21 cellular contexts compared by ENCODE assay signal in the genomic region with DNA sequence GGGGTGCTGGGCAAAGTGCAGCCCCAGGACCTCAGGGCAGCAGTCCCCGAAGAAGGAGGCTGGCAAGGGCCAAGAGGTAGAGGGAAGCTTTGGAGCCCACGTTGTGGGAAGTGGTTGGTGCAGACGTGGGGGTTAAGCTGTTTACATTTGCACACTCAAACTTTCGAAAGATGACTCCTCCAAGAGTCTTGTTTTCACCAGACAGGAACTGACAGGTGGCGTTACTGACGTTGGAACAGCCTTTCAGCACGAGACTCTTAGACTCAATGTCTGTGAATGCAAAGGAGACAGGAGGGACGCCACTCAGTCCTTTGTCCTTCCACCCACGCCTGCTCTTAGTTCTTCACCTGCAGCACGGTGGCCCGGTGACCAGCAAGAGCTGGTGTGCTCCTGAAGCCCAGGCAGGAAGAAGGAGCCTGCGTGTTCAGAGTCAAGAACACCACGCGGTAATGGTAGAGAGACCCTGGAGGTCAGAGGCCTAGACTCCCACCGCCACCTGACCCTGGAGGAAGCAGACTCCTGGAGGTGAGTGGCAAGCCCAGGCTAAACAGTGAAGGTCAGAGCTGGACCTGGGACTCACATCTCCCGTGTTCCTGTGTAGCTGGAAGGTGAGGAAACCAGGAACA. TPM values are rescaled to one million over a fixed set of nuclear protein-coding genes. Genes with fewer than 3 reads are reported as not detected.
DNase-seq lines count a peak whose midpoint lies in the region; ATAC-seq, FAIRE-seq and TF ChIP-seq lines count a peak whose summit lies in the region.
"Had no signal": no experiment of that assay in that cellular context is flagged by ENCODE, and none has a peak within 500 bp of the region (broad histone marks: within the 10 kb centered on the region; RNA-seq: fewer than 3 reads in every experiment).

No MANE protein-coding gene starts in this region.

- DNase-seq in SKM-1 (lab: John Stamatoyannopoulos, UW; ENCODE audit: unreplicated experiment) (peak; percentile 11), SKM-1 treated with dmso at 0.1 percent for 144 hours (lab: John Stamatoyannopoulos, UW; ENCODE audit: unreplicated experiment) (no peak), NB4 (ENCODE audit: low read depth) (peak; percentile 61), K562 (ENCODE audit: extremely low read depth in 1 of 4, low spot score in 3 of 4) (peak in 3 of 4 experiments; percentile 3 to 6 (median 5)), NCI-H2081 (lab: John Stamatoyannopoulos, UW) (no peak)
- no peak for DNase-seq in activated CD8-positive, alpha-beta T cell treated with anti-CD3 and anti-CD28 coated beads, Interleukin-2, amount 10 ng/mL, durations not matched to agents 7 days and 5 days
- DNase-seq in activated CD4-positive, alpha-beta memory T cell treated with anti-CD3 and anti-CD28 coated beads, Interleukin-2, amount 10 ng/mL, durations not matched to agents 7 days and 5 days, result no peak
- DNase-seq: 8988T, DND-41, GDM1, NCI-H1417 treated with DMSO at 0.1 percent for 48 hours, NCI-H2029 treated with DMSO at 0.1 percent for 48 hours, NCI-H226, NCI-H526 treated with DMSO at 0.1 percent for 48 hours, SHP77 had no signal

- 12% methylated on average over 16 of the region's 16 CpGs for WGBS in K562 (ENCODE audit: insufficient coverage, low coverage, missing lambda C conversion rate)

- H3K27ac Mint-ChIP-seq in activated CD8-positive, alpha-beta T cell treated with anti-CD3 and anti-CD28 coated beads, Interleukin-2, amount 10 ng/mL, durations not matched to agents 7 days and 5 days, result no peak overlapping the region
- H3K27ac Mint-ChIP-seq in activated CD4-positive, alpha-beta memory T cell treated with anti-CD3 and anti-CD28 coated beads, Interleukin-2, amount 10 ng/mL, durations not matched to agents 7 days and 5 days, result no peak overlapping the region

- H3K9ac ChIP-seq in K562 (ENCODE audit: insufficient read depth in 1 of 2, low read depth in 2 of 2, low read length in 2 of 2), result no peak overlapping the region
- H3K9ac ChIP-seq: KMS-11 had no signal

- BruUV-seq in K562 (replicated peaks; lab: Mats Ljungman, UMichigan), result no TSS peak

- H3K4me3 ChIP-seq in NB4 (ENCODE audit: low read depth, low read length), result no peak overlapping the region
- H3K4me3 ChIP-seq in K562, result no peak overlapping the region

- no peak for TF ChIP-seq CTCF in NB4 (IDR thresholded peaks at IDR 0.05; ENCODE audit: low read depth, low read length)
- TF ChIP-seq CTCF in K562 (IDR thresholded peaks at IDR 0.05 in 2 of 3, conservative IDR thresholded peaks at IDR 0.05 in 1 of 3; ENCODE audit: insufficient read depth in 2 of 3, low read depth in 1 of 3, low read length in 3 of 3), result no peak

- no peaks in the 10 kb centered on the region for H3K79me2 ChIP-seq in K562 (ENCODE audit: control insufficient read depth, insufficient read depth, low read length)

- H4K20me1 ChIP-seq in K562 (replicated peaks; ENCODE audit: control insufficient read depth, insufficient read depth, low read length), result no peaks in the 10 kb centered on the region

- no peaks in the 10 kb centered on the region for H3K36me3 ChIP-seq in K562 (ENCODE audit: control insufficient read depth, insufficient read depth, low read length)

- intact Hi-C loops in K562 (cut with micrococcal nuclease), result no loop called here

- TF ChIP-seq POLR2A in NB4 (IDR thresholded peaks at IDR 0.05; ENCODE audit: extremely low read depth, insufficient read length), result no peak
- no peak for TF ChIP-seq POLR2A in K562 (conservative IDR thresholded peaks at IDR 0.05)

- ATAC-seq in K562 (peak; percentile 39), HG02970 (IDR thresholded peaks at IDR 0.05; ENCODE audit: low FRiP score, unreplicated experiment) (no peak)
- no peak for ATAC-seq in activated CD8-positive, alpha-beta T cell treated with anti-CD3 and anti-CD28 coated beads, Interleukin-2, amount 10 ng/mL, durations not matched to agents 7 days and 5 days

- TF ChIP-seq RAD21 in K562 (CRISPR knock-in tag; conservative IDR thresholded peaks at IDR 0.05 in 1 of 2, IDR thresholded peaks at IDR 0.05 in 1 of 2), result no peak

- no peak overlapping the region for H3K4me2 ChIP-seq in K562 (ENCODE audit: insufficient read depth, low read length)
- H3K4me2 ChIP-seq: KMS-11 had no signal

- H3K4me1 Mint-ChIP-seq in activated CD8-positive, alpha-beta T cell treated with anti-CD3 and anti-CD28 coated beads, Interleukin-2, amount 10 ng/mL, durations not matched to agents 7 days and 5 days (ENCODE audit: low read depth), result no peaks in the 10 kb centered on the region
- no peaks in the 10 kb centered on the region for H3K4me1 Mint-ChIP-seq in activated CD4-positive, alpha-beta memory T cell treated with anti-CD3 and anti-CD28 coated beads, Interleukin-2, amount 10 ng/mL, durations not matched to agents 7 days and 5 days

- CTCF ChIA-PET in K562 (lab: Yijun Ruan, JAX; ENCODE audit: low intra/inter-chr PET ratio), result no interaction called here
- CTCF ChIA-PET in activated CD8-positive, alpha-beta T cell treated with anti-CD3 and anti-CD28 coated beads, Interleukin-2, amount 10 ng/mL, durations not matched to agents 7 days and 5 days (lab: Charles Lee), result no interaction called here
- CTCF ChIA-PET in activated CD4-positive, alpha-beta memory T cell treated with anti-CD3 and anti-CD28 coated beads, Interleukin-2, amount 10 ng/mL, durations not matched to agents 7 days and 5 days (lab: Charles Lee), result no interaction called here

- no peaks in the 10 kb centered on the region for H3K9me1 ChIP-seq in K562 (ENCODE audit: control insufficient read depth, insufficient read depth, low read length)

- in situ Hi-C loops in K562 (cut with MboI), result no loop called here

- no peaks in the 10 kb centered on the region for H3K9me3 ChIP-seq in K562 (replicated peaks; ENCODE audit: control insufficient read depth, insufficient read depth, low read depth, low read length)

- no peaks in the 10 kb centered on the region for H3K36me3 Mint-ChIP-seq in activated CD8-positive, alpha-beta T cell treated with anti-CD3 and anti-CD28 coated beads, Interleukin-2, amount 10 ng/mL, durations not matched to agents 7 days and 5 days (ENCODE audit: low read depth)
- H3K36me3 Mint-ChIP-seq in activated CD4-positive, alpha-beta memory T cell treated with anti-CD3 and anti-CD28 coated beads, Interleukin-2, amount 10 ng/mL, durations not matched to agents 7 days and 5 days (ENCODE audit: low read depth), result no peaks in the 10 kb centered on the region

- H3K4me3 Mint-ChIP-seq in activated CD8-positive, alpha-beta T cell treated with anti-CD3 and anti-CD28 coated beads, Interleukin-2, amount 10 ng/mL, durations not matched to agents 7 days and 5 days, result no peak overlapping the region
- no peak overlapping the region for H3K4me3 Mint-ChIP-seq in activated CD4-positive, alpha-beta memory T cell treated with anti-CD3 and anti-CD28 coated beads, Interleukin-2, amount 10 ng/mL, durations not matched to agents 7 days and 5 days

- no peak overlapping the region for H3K27ac ChIP-seq in K562 (ENCODE audit: extremely low read depth, low read depth, low read length)
- H3K27ac ChIP-seq: C4-2B, KMS-11 had no signal

- POLR2A ChIA-PET in K562 (lab: Yijun Ruan, JAX), result interaction anchor here (0.6 kb wide), 1 partner anchor 22 kb away, joined by 3 read pairs; no protein-coding TSS in a partner anchor
- POLR2A ChIA-PET in activated CD8-positive, alpha-beta T cell treated with anti-CD3 and anti-CD28 coated beads, Interleukin-2, amount 10 ng/mL, durations not matched to agents 7 days and 5 days (lab: Charles Lee), result no interaction called here
- POLR2A ChIA-PET in activated CD4-positive, alpha-beta memory T cell treated with anti-CD3 and anti-CD28 coated beads, Interleukin-2, amount 10 ng/mL, durations not matched to agents 7 days and 5 days (lab: Charles Lee), result no interaction called here

- TF ChIP-seq EP300 in K562 (IDR thresholded peaks at IDR 0.05; ENCODE audit: low read length), result no peak

- peaks cover 0 to 5% of the 10 kb centered on the region in 2 experiments; a peak in 2 of 5 replicates for H3K4me1 ChIP-seq in K562 (replicated peaks in 1 of 2; ENCODE audit: control insufficient read depth in 2 of 2, insufficient read depth in 2 of 2, low read length in 2 of 2)

- no peaks in the 10 kb centered on the region for H3K27me3 Mint-ChIP-seq in activated CD8-positive, alpha-beta T cell treated with anti-CD3 and anti-CD28 coated beads, Interleukin-2, amount 10 ng/mL, durations not matched to agents 7 days and 5 days (ENCODE audit: low read depth)
- no peaks in the 10 kb centered on the region for H3K27me3 Mint-ChIP-seq in activated CD4-positive, alpha-beta memory T cell treated with anti-CD3 and anti-CD28 coated beads, Interleukin-2, amount 10 ng/mL, durations not matched to agents 7 days and 5 days

- H2AFZ ChIP-seq in K562 (ENCODE audit: low read depth, low read length), result peak overlapping the region; percentile 70

- peaks cover 11 to 56% of the 10 kb centered on the region in 2 experiments; a peak in 4 of 5 replicates for H3K27me3 ChIP-seq in K562 (ENCODE audit: control insufficient read depth in 2 of 2, insufficient read depth in 2 of 2, low read length in 2 of 2)

- no peaks in the 10 kb centered on the region for H3K9me3 Mint-ChIP-seq in activated CD8-positive, alpha-beta T cell treated with anti-CD3 and anti-CD28 coated beads, Interleukin-2, amount 10 ng/mL, durations not matched to agents 7 days and 5 days (ENCODE audit: insufficient read depth)
- no peaks in the 10 kb centered on the region for H3K9me3 Mint-ChIP-seq in activated CD4-positive, alpha-beta memory T cell treated with anti-CD3 and anti-CD28 coated beads, Interleukin-2, amount 10 ng/mL, durations not matched to agents 7 days and 5 days

- no peak for FAIRE-seq in K562 (lab: Jason Lieb, UNC)
- FAIRE-seq: H1, RCC 7860 had no signal

RNA-seq across cellular contexts. Expression of gene LYPD8, which starts 15.9 kb away (rescaled TPM):
- total RNA-seq in K562 (2011; cell fraction: chromatin; rRNA removed; ENCODE audit: low replicate concordance), result 1.2 and 1.5 TPM in 2 replicates
- 1.0 and 1.2 TPM in 2 replicates for total RNA-seq in K562 (2011; cell fraction: nucleolus; rRNA removed)
- total RNA-seq in K562 (2011; cell fraction: nucleoplasm; rRNA removed), result 1.4 and 2.1 TPM in 2 replicates
- 0.50 and 0.98 TPM in 2 replicates for total RNA-seq in K562 (2014; rRNA removed)
- 0.86 and 1.3 TPM in 2 replicates for total RNA-seq in K562 (2014; rRNA removed; fragmentation: Illumina TruSeq; extraction: Trizol)
- 1.8 and 2.0 TPM in 2 replicates for total RNA-seq in K562 (2015; rRNA removed; fragmentation: Illumina TruSeq; extraction: Trizol)
- total RNA-seq in K562 (2021), result 0.87 and 1.0 TPM in 2 replicates
- 0.42 and 0.71 TPM in 2 replicates for polyA plus RNA-seq in K562 (2011; rRNA removed)
- polyA plus RNA-seq in K562 (2011; cell fraction: cytosol; rRNA removed), result 0.38 and 0.54 TPM in 2 replicates
- polyA plus RNA-seq in K562 (2011; cell fraction: nucleus; rRNA removed), result 0.20 and 0.42 TPM in 2 replicates
- polyA plus RNA-seq in K562 (2012), result 1.1 and 1.8 TPM in 2 replicates
- polyA plus RNA-seq in K562 (2014; fragmentation: Illumina TruSeq; extraction: Trizol), result 1.1 and 1.4 TPM in 2 replicates
- 1 to 10 TPM; 1.3 to 2.1 TPM for polyA plus RNA-seq in K562 (2014; fragmentation: Nextera tagmentation; extraction: Ambion mirVana)
- 0.71 and 1.4 TPM in 2 replicates for polyA plus RNA-seq in K562 (2014; rRNA removed)
- 0.87 and 1.3 TPM in 2 replicates for polyA minus RNA-seq in K562 (2011; rRNA and poly(A)+ RNA removed)
- polyA minus RNA-seq in K562 (2011; cell fraction: cytosol; rRNA and poly(A)+ RNA removed), result 0.67 TPM in 1 of 2 replicates, not detected in the other
- polyA minus RNA-seq in K562 (2011; cell fraction: nucleus; rRNA and poly(A)+ RNA removed), result 0.40 and 0.78 TPM in 2 replicates
- total RNA-seq in activated CD8-positive, alpha-beta T cell treated with anti-CD3 and anti-CD28 coated beads, Interleukin-2, amount 10 ng/mL, durations not matched to agents 7 days and 5 days, result not detected
- total RNA-seq in activated CD4-positive, alpha-beta memory T cell treated with anti-CD3 and anti-CD28 coated beads, Interleukin-2, amount 10 ng/mL, durations not matched to agents 7 days and 5 days, result not detected
- total RNA-seq: H1, MCF 10A had no signal
- polyA plus RNA-seq: H1 had no signal

RNA-seq across cellular contexts. Expression of gene OR14I1, which starts 37.1 kb away (rescaled TPM):
- total RNA-seq in K562 (2011; cell fraction: chromatin; rRNA removed; ENCODE audit: low replicate concordance), result not detected in 2 replicates
- not detected in 2 replicates for total RNA-seq in K562 (2011; cell fraction: nucleolus; rRNA removed)
- not detected in 2 replicates for total RNA-seq in K562 (2011; cell fraction: nucleoplasm; rRNA removed)
- not detected in 2 replicates for total RNA-seq in K562 (2014; rRNA removed)
- not detected in 2 replicates for total RNA-seq in K562 (2014; rRNA removed; fragmentation: Illumina TruSeq; extraction: Trizol)
- not detected in 2 replicates for total RNA-seq in K562 (2015; rRNA removed; fragmentation: Illumina TruSeq; extraction: Trizol)
- total RNA-seq in K562 (2021), result not detected in 2 replicates
- not detected in 2 replicates for polyA plus RNA-seq in K562 (2011; rRNA removed)
- not detected in 2 replicates for polyA plus RNA-seq in K562 (2011; cell fraction: cytosol; rRNA removed)
- polyA plus RNA-seq in K562 (2011; cell fraction: nucleus; rRNA removed), result not detected in 2 replicates
- not detected in 2 replicates for polyA plus RNA-seq in K562 (2012)
- not detected in 2 replicates for polyA plus RNA-seq in K562 (2014; fragmentation: Illumina TruSeq; extraction: Trizol)
- polyA plus RNA-seq in K562 (2014; fragmentation: Nextera tagmentation; extraction: Ambion mirVana), result not detected
- polyA plus RNA-seq in K562 (2014; rRNA removed), result not detected in 2 replicates
- polyA minus RNA-seq in K562 (2011; rRNA and poly(A)+ RNA removed), result not detected in 2 replicates
- not detected in 2 replicates for polyA minus RNA-seq in K562 (2011; cell fraction: cytosol; rRNA and poly(A)+ RNA removed)
- not detected in 2 replicates for polyA minus RNA-seq in K562 (2011; cell fraction: nucleus; rRNA and poly(A)+ RNA removed)
- not detected for total RNA-seq in activated CD8-positive, alpha-beta T cell treated with anti-CD3 and anti-CD28 coated beads, Interleukin-2, amount 10 ng/mL, durations not matched to agents 7 days and 5 days
- total RNA-seq in activated CD4-positive, alpha-beta memory T cell treated with anti-CD3 and anti-CD28 coated beads, Interleukin-2, amount 10 ng/mL, durations not matched to agents 7 days and 5 days, result not detected
- total RNA-seq: H1, MCF 10A had no signal
- polyA plus RNA-seq: H1 had no signal

Comparison
In these comparisons a context has a peak if more than half of its experiments do, and no peak if none do; other contexts are left out.
1. DNase-seq: peak in SKM-1 (single experiment), NB4 (single experiment) and K562 (3 of 4); none in SKM-1 treated with dmso at 0.1 percent for 144 hours (single experiment), activated CD8-positive, alpha-beta T cell treated with anti-CD3 and anti-CD28 coated beads, Interleukin-2, amount 10 ng/mL, durations not matched to agents 7 days and 5 days (single experiment), activated CD4-positive, alpha-beta memory T cell treated with anti-CD3 and anti-CD28 coated beads, Interleukin-2, amount 10 ng/mL, durations not matched to agents 7 days and 5 days (single experiment) and NCI-H2081 (0 of 2).